16 cellular contexts compared by ENCODE assay signal in genomic region chr2:86358982-86359381, GRCh38. TPM values are rescaled to one million over a fixed set of nuclear protein-coding genes. Genes with fewer than 3 reads are reported as not detected.
DNase-seq lines count a peak whose midpoint lies in the region; ATAC-seq, FAIRE-seq and TF ChIP-seq lines count a peak whose summit lies in the region.
"Had no signal": no experiment of that assay in that cellular context is flagged by ENCODE, and none has a peak within 500 bp of the region (broad histone marks: within the 10 kb centered on the region; RNA-seq: fewer than 3 reads in every experiment).

No MANE protein-coding gene starts in this region.

- H3K4me1 ChIP-seq in K562 (replicated peaks in 1 of 2; ENCODE audit: control insufficient read depth in 2 of 2, insufficient read depth in 2 of 2, low read length in 2 of 2) = no peaks in the 10 kb centered on the region
- H3K4me1 ChIP-seq: BLaER1, left lung had no signal

- TF ChIP-seq EP300 in K562 (IDR thresholded peaks at IDR 0.05; ENCODE audit: low read length) = no peak

- in situ Hi-C loops in K562 (cut with MboI) = no loop called here

- peak; percentile 67 for ATAC-seq in GM18517 (IDR thresholded peaks at IDR 0.05; ENCODE audit: unreplicated experiment)
- ATAC-seq in GM21526 (IDR thresholded peaks at IDR 0.05; ENCODE audit: low FRiP score, unreplicated experiment) = peak; percentile 86
- ATAC-seq in HG03442 (IDR thresholded peaks at IDR 0.05; ENCODE audit: unreplicated experiment) = peak; percentile 68
- ATAC-seq in K562 = no peak
- ATAC-seq: left lung had no signal

- 0% methylated on average over 3 of the region's 3 CpGs for WGBS in K562 (ENCODE audit: insufficient coverage, low coverage, missing lambda C conversion rate)

- no peaks in the 10 kb centered on the region for H4K20me1 ChIP-seq in K562 (replicated peaks; ENCODE audit: control insufficient read depth, insufficient read depth, low read length)
- H4K20me1 ChIP-seq: BLaER1 had no signal

- H3K9ac ChIP-seq in K562 (ENCODE audit: insufficient read depth in 1 of 2, low read depth in 2 of 2, low read length in 2 of 2) = no peak overlapping the region
- H3K9ac ChIP-seq: BLaER1 had no signal

- BruUV-seq in K562 (replicated peaks; lab: Mats Ljungman, UMichigan) = no TSS peak

- no peak for TF ChIP-seq POLR2A in K562 (conservative IDR thresholded peaks at IDR 0.05)

- no peak for DNase-seq in K562 (ENCODE audit: extremely low read depth in 1 of 4, low spot score in 3 of 4)
- DNase-seq in DMS53 (lab: John Stamatoyannopoulos, UW) = no peak
- DNase-seq in A172 (ENCODE audit: low spot score) = no peak
- DNase-seq in NCI-H748 treated with DMSO at 0.1 percent for 48 hours (lab: John Stamatoyannopoulos, UW) = no peak
- DNase-seq in cardiac septum (ENCODE audit: low spot score) = no peak
- DNase-seq: activated CD4-positive, alpha-beta T cell treated with anti-CD3 and anti-CD28 coated beads, Interleukin-2, amount 50 U/mL, for 48 hours; activated naive CD8-positive, alpha-beta T cell treated with anti-CD3 and anti-CD28 coated beads for 36 hours; dorsolateral prefrontal cortex; glutamatergic neuron; KG1; left lung; NCI-H226 had no signal

- no peak overlapping the region for H3K4me3 ChIP-seq in K562
- H3K4me3 ChIP-seq: BLaER1, dorsolateral prefrontal cortex, left lung had no signal

- FAIRE-seq in K562 (lab: Jason Lieb, UNC) = peak; percentile 56

- H3K9me3 ChIP-seq in K562 (replicated peaks; ENCODE audit: control insufficient read depth, insufficient read depth, low read depth, low read length) = no peaks in the 10 kb centered on the region
- H3K9me3 ChIP-seq: BLaER1, left lung had no signal

- CTCF ChIA-PET in K562 (lab: Yijun Ruan, JAX; ENCODE audit: low intra/inter-chr PET ratio) = no interaction called here

- intact Hi-C loops in K562 (cut with micrococcal nuclease) (no loop called here), cardiac septum (cut with DNase I) (no loop called here)

- TF ChIP-seq RAD21 in K562 (CRISPR knock-in tag; conservative IDR thresholded peaks at IDR 0.05 in 1 of 2, IDR thresholded peaks at IDR 0.05 in 1 of 2) = no peak

- H3K9me1 ChIP-seq in K562 (ENCODE audit: control insufficient read depth, insufficient read depth, low read length) = no peaks in the 10 kb centered on the region

- H3K27me3 ChIP-seq in K562 (ENCODE audit: control insufficient read depth in 2 of 2, insufficient read depth in 2 of 2, low read length in 2 of 2) = peaks cover 5 to 14% of the 10 kb centered on the region in 2 experiments
- H3K27me3 ChIP-seq: BLaER1, dorsolateral prefrontal cortex, left lung had no signal

- TF ChIP-seq CTCF in K562 (IDR thresholded peaks at IDR 0.05 in 2 of 3, conservative IDR thresholded peaks at IDR 0.05 in 1 of 3; ENCODE audit: insufficient read depth in 2 of 3, low read depth in 1 of 3, low read length in 3 of 3) = no peak

- H3K79me2 ChIP-seq in K562 (ENCODE audit: control insufficient read depth, insufficient read depth, low read length) = no peaks in the 10 kb centered on the region

- no peaks in the 10 kb centered on the region for H3K36me3 ChIP-seq in K562 (ENCODE audit: control insufficient read depth, insufficient read depth, low read length)
- H3K36me3 ChIP-seq: BLaER1, left lung had no signal

- H3K4me2 ChIP-seq in K562 (ENCODE audit: insufficient read depth, low read length) = no peak overlapping the region
- H3K4me2 ChIP-seq: BLaER1 had no signal

- no peak overlapping the region for H2AFZ ChIP-seq in K562 (ENCODE audit: low read depth, low read length)

- POLR2A ChIA-PET in K562 (lab: Yijun Ruan, JAX) = no interaction called here

- H3K27ac ChIP-seq in K562 (ENCODE audit: extremely low read depth, low read depth, low read length) = no peak overlapping the region
- H3K27ac ChIP-seq: BLaER1, dorsolateral prefrontal cortex, left lung had no signal

TF ChIP-seq in K562, 482 proteins besides CTCF, POLR2A, EP300 and RAD21 (continues in another document):
- TF ChIP-seq CBFA2T3 (IDR thresholded peaks at IDR 0.05) (no peak), XRCC5 (IDR thresholded peaks at IDR 0.05; ENCODE audit: low read depth, low read length) (no peak), ZNF436 (CRISPR knock-in tag; IDR thresholded peaks at IDR 0.05) (no peak), ZBTB7A (IDR thresholded peaks at IDR 0.05; ENCODE audit: borderline replicate concordance, control insufficient read depth, low read depth, low read length) (no peak), SMAD3 (CRISPR knock-in tag; conservative IDR thresholded peaks at IDR 0.05) (no peak), BCLAF1 (IDR thresholded peaks at IDR 0.05; ENCODE audit: borderline replicate concordance in 1 of 2, control insufficient read depth in 1 of 2, low read depth in 2 of 2, low read length in 1 of 2) (no peak), MEF2A (IDR thresholded peaks at IDR 0.05; ENCODE audit: control insufficient read depth, low read depth, low read length) (no peak), ZBTB2 (IDR thresholded peaks at IDR 0.05) (no peak), MED1 (CRISPR knock-in tag; IDR thresholded peaks at IDR 0.05; ENCODE audit: borderline replicate concordance) (no peak)
- TF ChIP-seq, protein P1, sequence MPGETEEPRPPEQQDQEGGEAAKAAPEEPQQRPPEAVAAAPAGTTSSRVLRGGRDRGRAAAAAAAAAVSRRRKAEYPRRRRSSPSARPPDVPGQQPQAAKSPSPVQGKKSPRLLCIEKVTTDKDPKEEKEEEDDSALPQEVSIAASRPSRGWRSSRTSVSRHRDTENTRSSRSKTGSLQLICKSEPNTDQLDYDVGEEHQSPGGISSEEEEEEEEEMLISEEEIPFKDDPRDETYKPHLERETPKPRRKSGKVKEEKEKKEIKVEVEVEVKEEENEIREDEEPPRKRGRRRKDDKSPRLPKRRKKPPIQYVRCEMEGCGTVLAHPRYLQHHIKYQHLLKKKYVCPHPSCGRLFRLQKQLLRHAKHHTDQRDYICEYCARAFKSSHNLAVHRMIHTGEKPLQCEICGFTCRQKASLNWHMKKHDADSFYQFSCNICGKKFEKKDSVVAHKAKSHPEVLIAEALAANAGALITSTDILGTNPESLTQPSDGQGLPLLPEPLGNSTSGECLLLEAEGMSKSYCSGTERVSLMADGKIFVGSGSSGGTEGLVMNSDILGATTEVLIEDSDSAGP (CRISPR knock-in tag; IDR thresholded peaks at IDR 0.05) = no peak

RNA-seq across cellular contexts. Expression of gene REEP1, which starts 21.6 kb away (rescaled TPM):
- total RNA-seq in K562 (2011; cell fraction: chromatin; rRNA removed; ENCODE audit: low replicate concordance) = 0.40 and 0.65 TPM in 2 replicates
- total RNA-seq in K562 (2011; cell fraction: nucleolus; rRNA removed) = 0.26 and 0.33 TPM in 2 replicates
- 0.59 and 1.7 TPM in 2 replicates for total RNA-seq in K562 (2011; cell fraction: nucleoplasm; rRNA removed)
- total RNA-seq in K562 (2014; rRNA removed) (0.12 and 0.18 TPM in 2 replicates), K562 (2014; rRNA removed; fragmentation: Illumina TruSeq; extraction: Trizol) (0.10 and 0.11 TPM in 2 replicates), K562 (2015; rRNA removed; fragmentation: Illumina TruSeq; extraction: Trizol) (0.08 and 0.11 TPM in 2 replicates), K562 (2021) (0.11 and 0.18 TPM in 2 replicates), cardiac septum (21.7 TPM)
- polyA plus RNA-seq in K562 (2011; rRNA removed) (0.20 and 0.67 TPM in 2 replicates), K562 (2014; fragmentation: Illumina TruSeq; extraction: Trizol) (0.10 and 0.13 TPM in 2 replicates), K562 (2014; fragmentation: Nextera tagmentation; extraction: Ambion mirVana) (under 1 TPM; 0.11 to 0.17 TPM), K562 (2014; rRNA removed) (0.21 and 0.34 TPM in 2 replicates)
- polyA plus RNA-seq in K562 (2011; cell fraction: cytosol; rRNA removed) = 0.09 and 0.21 TPM in 2 replicates
- polyA plus RNA-seq in K562 (2011; cell fraction: nucleus; rRNA removed) = 0.73 and 0.92 TPM in 2 replicates
- polyA plus RNA-seq in K562 (2012) = 0.17 and 0.19 TPM in 2 replicates
- 0.18 TPM in 2 replicates for polyA minus RNA-seq in K562 (2011; rRNA and poly(A)+ RNA removed)
- polyA minus RNA-seq in K562 (2011; cell fraction: cytosol; rRNA and poly(A)+ RNA removed) = 0.19 TPM in 1 of 2 replicates, not detected in the other
- 0.56 and 0.67 TPM in 2 replicates for polyA minus RNA-seq in K562 (2011; cell fraction: nucleus; rRNA and poly(A)+ RNA removed)
- total RNA-seq in A172 (2014; rRNA removed; shearing (Covaris generic)) = 7.8 and 10.3 TPM in 2 replicates
